Comparison of ENCODE assay signal across 26 cellular contexts in genomic region chr12:66312189-66312588, GRCh38. TPM values are rescaled to one million over a fixed set of nuclear protein-coding genes. Genes with fewer than 3 reads are reported as not detected.
DNase-seq lines count a peak whose midpoint lies in the region; ATAC-seq and TF ChIP-seq lines count a peak whose summit lies in the region.
"Had no signal": no experiment of that assay in that cellular context is flagged by ENCODE, and none has a peak within 500 bp of the region (broad histone marks: within the 10 kb centered on the region; RNA-seq: fewer than 3 reads in every experiment).

No MANE protein-coding gene starts in this region.

- H3K4me3 Mint-ChIP-seq in activated naive CD4-positive, alpha-beta T cell treated with anti-CD3 and anti-CD28 coated beads, Interleukin-2, amount 50 U/mL, for 24 hours: peak overlapping the region; percentile 76
- H3K4me3 Mint-ChIP-seq in activated naive CD8-positive, alpha-beta T cell treated with anti-CD3 and anti-CD28 coated beads for 36 hours: peak overlapping the region; percentile 2
- peak overlapping the region; percentile 35 for H3K4me3 Mint-ChIP-seq in stimulated activated effector memory CD8-positive, alpha-beta T cell treated with anti-CD3 and anti-CD28 coated beads, Interleukin-12 subunit alpha, Interleukin-12 subunit beta, amount 100 ng/mL, for 72 hours

- H3K27me3 Mint-ChIP-seq in activated naive CD4-positive, alpha-beta T cell treated with anti-CD3 and anti-CD28 coated beads, Interleukin-2, amount 50 U/mL, for 24 hours: no peaks in the 10 kb centered on the region
- no peaks in the 10 kb centered on the region for H3K27me3 Mint-ChIP-seq in activated naive CD8-positive, alpha-beta T cell treated with anti-CD3 and anti-CD28 coated beads for 36 hours

- no peaks in the 10 kb centered on the region; the same call in 1 of the 2 replicates for H3K36me3 ChIP-seq in WERI-Rb-1
- H3K36me3 ChIP-seq: uterus had no signal

- peaks cover 91% of the 10 kb centered on the region for H3K4me1 Mint-ChIP-seq in activated naive CD4-positive, alpha-beta T cell treated with anti-CD3 and anti-CD28 coated beads, Interleukin-2, amount 50 U/mL, for 24 hours
- peaks cover 53% of the 10 kb centered on the region for H3K4me1 Mint-ChIP-seq in activated naive CD8-positive, alpha-beta T cell treated with anti-CD3 and anti-CD28 coated beads for 36 hours
- H3K4me1 Mint-ChIP-seq in stimulated activated effector memory CD8-positive, alpha-beta T cell treated with anti-CD3 and anti-CD28 coated beads, Interleukin-12 subunit alpha, Interleukin-12 subunit beta, amount 100 ng/mL, for 72 hours: peaks cover 61% of the 10 kb centered on the region

- ATAC-seq in stimulated activated effector memory CD8-positive, alpha-beta T cell treated with anti-CD3 and anti-CD28 coated beads, Interleukin-12 subunit alpha, Interleukin-12 subunit beta, amount 100 ng/mL, for 72 hours: no peak
- no peak for ATAC-seq in GM21786 (IDR thresholded peaks at IDR 0.05; ENCODE audit: unreplicated experiment)
- ATAC-seq: left ventricle myocardium superior; Right ventricle myocardium inferior; stimulated activated naive CD8-positive, alpha-beta T cell treated with anti-CD3 and anti-CD28 coated beads, Interleukin-15, Interleukin-2, amounts not matched to agents 100 U/mL and 50 U/mL, for 24 hours had no signal

- no peaks in the 10 kb centered on the region for H3K27me3 ChIP-seq in WERI-Rb-1 (ENCODE audit: insufficient read depth, low read depth, severe bottlenecking)
- H3K27me3 ChIP-seq: uterus had no signal

- peaks cover 6% of the 10 kb centered on the region for H3K9me3 Mint-ChIP-seq in activated naive CD4-positive, alpha-beta T cell treated with anti-CD3 and anti-CD28 coated beads, Interleukin-2, amount 50 U/mL, for 24 hours
- H3K9me3 Mint-ChIP-seq in activated naive CD8-positive, alpha-beta T cell treated with anti-CD3 and anti-CD28 coated beads for 36 hours: no peaks in the 10 kb centered on the region
- no peaks in the 10 kb centered on the region for H3K9me3 Mint-ChIP-seq in stimulated activated effector memory CD8-positive, alpha-beta T cell treated with anti-CD3 and anti-CD28 coated beads, Interleukin-12 subunit alpha, Interleukin-12 subunit beta, amount 100 ng/mL, for 72 hours

- no peak overlapping the region for H3K27ac ChIP-seq in WERI-Rb-1
- H3K27ac ChIP-seq: epithelial cell of prostate, PC-9, uterus had no signal

- peak overlapping the region; percentile 8 for H3K27ac Mint-ChIP-seq in activated naive CD4-positive, alpha-beta T cell treated with anti-CD3 and anti-CD28 coated beads, Interleukin-2, amount 50 U/mL, for 24 hours
- no peak overlapping the region for H3K27ac Mint-ChIP-seq in activated naive CD8-positive, alpha-beta T cell treated with anti-CD3 and anti-CD28 coated beads for 36 hours
- peak overlapping the region; percentile 26 for H3K27ac Mint-ChIP-seq in stimulated activated effector memory CD8-positive, alpha-beta T cell treated with anti-CD3 and anti-CD28 coated beads, Interleukin-12 subunit alpha, Interleukin-12 subunit beta, amount 100 ng/mL, for 72 hours

- no peak for TF ChIP-seq CTCF in WERI-Rb-1 (IDR thresholded peaks at IDR 0.05; ENCODE audit: low read depth, low read length)

- H3K4me3 ChIP-seq in WERI-Rb-1 (ENCODE audit: low read depth, low read length): no peak overlapping the region
- H3K4me3 ChIP-seq: PC-9, uterus had no signal

- DNase-seq in SIG-M5 treated with dmso at 0.1 percent for 504 hours (lab: John Stamatoyannopoulos, UW; ENCODE audit: unreplicated experiment) (peak; percentile 28), SIG-M5 (lab: John Stamatoyannopoulos, UW) (no peak), WERI-Rb-1 (no peak)
- DNase-seq in activated naive CD4-positive, alpha-beta T cell treated with Interleukin-2 at 50 U/mL for 16 hours: no peak
- DNase-seq in activated naive CD8-positive, alpha-beta T cell treated with anti-CD3 and anti-CD28 coated beads for 36 hours: no peak
- DNase-seq in stimulated activated effector memory CD8-positive, alpha-beta T cell treated with anti-CD3 and anti-CD28 coated beads, Interleukin-12 subunit alpha, Interleukin-12 subunit beta, amount 100 ng/mL, for 72 hours (ENCODE audit: low spot score in 2 of 2): no peak
- DNase-seq: 8988T; amniotic stem cell; DMS 273 treated with DMSO at 0.1 percent for 48 hours; effector CD4-positive, alpha-beta T cell; EL; GOT3; Kasumi-1; left ventricle myocardium superior; NCI-H1092; NCI-H187; NCI-H2171; NCI-H510A treated with DMSO at 0.1 percent for 48 hours; occipital lobe; PC-9; stimulated activated naive CD8-positive, alpha-beta T cell treated with anti-CD3 and anti-CD28 coated beads, Interleukin-15, Interleukin-2, amounts not matched to agents 100 U/mL and 50 U/mL, for 24 hours; uterus had no signal

- peaks cover 32% of the 10 kb centered on the region for H3K36me3 Mint-ChIP-seq in activated naive CD4-positive, alpha-beta T cell treated with anti-CD3 and anti-CD28 coated beads, Interleukin-2, amount 50 U/mL, for 24 hours
- H3K36me3 Mint-ChIP-seq in activated naive CD8-positive, alpha-beta T cell treated with anti-CD3 and anti-CD28 coated beads for 36 hours: peaks cover 55% of the 10 kb centered on the region
- peaks cover 96% of the 10 kb centered on the region for H3K36me3 Mint-ChIP-seq in stimulated activated effector memory CD8-positive, alpha-beta T cell treated with anti-CD3 and anti-CD28 coated beads, Interleukin-12 subunit alpha, Interleukin-12 subunit beta, amount 100 ng/mL, for 72 hours

- no peaks in the 10 kb centered on the region for H3K9me3 ChIP-seq in WERI-Rb-1 (ENCODE audit: severe bottlenecking)
- H3K9me3 ChIP-seq: uterus had no signal

RNA-seq across cellular contexts. Expression of gene HELB, which starts 9.9 kb away (rescaled TPM):
- 10 to 100 TPM; 13.5 to 13.7 TPM for total RNA-seq in activated naive CD8-positive, alpha-beta T cell treated with anti-CD3 and anti-CD28 coated beads for 36 hours

Comparison
In these comparisons a context has a peak if more than half of its experiments do, and no peak if none do; other contexts are left out.
1. H3K4me3 Mint-ChIP-seq: peak in every context shown above with its lines; median percentile 76 in activated naive CD4-positive, alpha-beta T cell treated with anti-CD3 and anti-CD28 coated beads, Interleukin-2, amount 50 U/mL, for 24 hours; 35 in stimulated activated effector memory CD8-positive, alpha-beta T cell treated with anti-CD3 and anti-CD28 coated beads, Interleukin-12 subunit alpha, Interleukin-12 subunit beta, amount 100 ng/mL, for 72 hours; 2 in activated naive CD8-positive, alpha-beta T cell treated with anti-CD3 and anti-CD28 coated beads for 36 hours.